Comparison of ENCODE assay signal across 30 cellular contexts in genomic region chr2:5592906-5593305, GRCh38.
"Had no signal": no experiment of that assay in that cellular context is flagged by ENCODE, and none has a peak within 500 bp of the region (broad histone marks: within the 10 kb centered on the region; RNA-seq: fewer than 3 reads in every experiment).

No MANE protein-coding gene starts in this region.

- H3K27ac ChIP-seq: breast epithelium, KMS-11, SK-N-MC had no signal

- H3K27me3 Mint-ChIP-seq: activated B cell treated with CpG ODN at 0.5 μM for 24 hours; activated CD4-positive, alpha-beta T cell treated with anti-CD3 and anti-CD28 coated beads, Interleukin-2, amount 10 ng/mL, durations not matched to agents 24 days and 14 days; activated CD8-positive, alpha-beta memory T cell treated with anti-CD3 and anti-CD28 coated beads, Interleukin-2, amount 10 ng/mL, durations not matched to agents 7 days and 5 days; activated naive CD8-positive, alpha-beta T cell treated with anti-CD3 and anti-CD28 coated beads, Interleukin-2, amount 50 U/mL, for 24 hours; activated T-cell treated with anti-CD3 and anti-CD28 coated beads, Interleukin-2, amount 50 U/mL, for 24 hours; T-cell had no signal

- H3K4me1 Mint-ChIP-seq: activated B cell treated with CpG ODN at 0.5 μM for 24 hours; activated CD4-positive, alpha-beta T cell treated with anti-CD3 and anti-CD28 coated beads, Interleukin-2, amount 10 ng/mL, durations not matched to agents 24 days and 14 days; activated CD8-positive, alpha-beta memory T cell treated with anti-CD3 and anti-CD28 coated beads, Interleukin-2, amount 10 ng/mL, durations not matched to agents 7 days and 5 days; activated naive CD4-positive, alpha-beta T cell treated with anti-CD3 and anti-CD28 coated beads, Interleukin-2, amount 50 U/mL, for 24 hours; activated naive CD8-positive, alpha-beta T cell treated with anti-CD3 and anti-CD28 coated beads, Interleukin-2, amount 50 U/mL, for 24 hours; T-cell had no signal

- H3K9me3 ChIP-seq: breast epithelium had no signal

- H3K4me3 Mint-ChIP-seq: activated B cell treated with CpG ODN at 0.5 μM for 24 hours; activated CD4-positive, alpha-beta T cell treated with anti-CD3 and anti-CD28 coated beads, Interleukin-2, amount 10 ng/mL, durations not matched to agents 24 days and 14 days; activated CD8-positive, alpha-beta memory T cell treated with anti-CD3 and anti-CD28 coated beads, Interleukin-2, amount 10 ng/mL, durations not matched to agents 7 days and 5 days; activated naive CD4-positive, alpha-beta T cell treated with anti-CD3 and anti-CD28 coated beads, Interleukin-2, amount 50 U/mL, for 24 hours; activated naive CD8-positive, alpha-beta T cell treated with anti-CD3 and anti-CD28 coated beads, Interleukin-2, amount 50 U/mL, for 24 hours; activated T-cell treated with anti-CD3 and anti-CD28 coated beads, Interleukin-2, amount 50 U/mL, for 24 hours; activated T-helper 1 cell treated with anti-CD3 and anti-CD28 coated beads, Interleukin-12 subunit alpha, Interleukin-12 subunit beta, Interleukin-2, Interleukin-4 antibody, amounts not matched to agents 30 ng/mL and 10 ng/mL and 1 ng/mL, durations not matched to agents 14 hours and 24 hours and 36 hours; T-cell had no signal

- H3K36me3 Mint-ChIP-seq: activated CD8-positive, alpha-beta memory T cell treated with anti-CD3 and anti-CD28 coated beads, Interleukin-2, amount 10 ng/mL, durations not matched to agents 7 days and 5 days; activated naive CD4-positive, alpha-beta T cell treated with anti-CD3 and anti-CD28 coated beads, Interleukin-2, amount 50 U/mL, for 24 hours; T-cell had no signal

- H3K4me1 ChIP-seq: breast epithelium had no signal

- H3K27ac Mint-ChIP-seq: activated B cell treated with CpG ODN at 0.5 μM for 24 hours; activated CD4-positive, alpha-beta T cell treated with anti-CD3 and anti-CD28 coated beads, Interleukin-2, amount 10 ng/mL, durations not matched to agents 24 days and 14 days; activated CD8-positive, alpha-beta memory T cell treated with anti-CD3 and anti-CD28 coated beads, Interleukin-2, amount 10 ng/mL, durations not matched to agents 7 days and 5 days; activated naive CD4-positive, alpha-beta T cell treated with anti-CD3 and anti-CD28 coated beads, Interleukin-2, amount 50 U/mL, for 24 hours; activated naive CD8-positive, alpha-beta T cell treated with anti-CD3 and anti-CD28 coated beads, Interleukin-2, amount 50 U/mL, for 24 hours; activated T-cell treated with anti-CD3 and anti-CD28 coated beads, Interleukin-2, amount 50 U/mL, for 24 hours; activated T-helper 1 cell treated with anti-CD3 and anti-CD28 coated beads, Interleukin-12 subunit alpha, Interleukin-12 subunit beta, Interleukin-2, Interleukin-4 antibody, amounts not matched to agents 30 ng/mL and 10 ng/mL and 1 ng/mL, durations not matched to agents 14 hours and 24 hours and 36 hours; T-cell had no signal

- H3K27me3 ChIP-seq: breast epithelium had no signal

- H3K36me3 ChIP-seq: breast epithelium had no signal

- DNase-seq: activated B cell treated with CpG ODN at 0.5 μM for 24 hours; activated CD4-positive, alpha-beta T cell treated with anti-CD3 and anti-CD28 coated beads for 1 hour; activated CD4-positive, alpha-beta T cell treated with anti-CD3 and anti-CD28 coated beads, Interleukin-2, amount 10 ng/mL, durations not matched to agents 24 days and 14 days; activated CD4-positive, alpha-beta T cell treated with anti-CD3 and anti-CD28 coated beads, Interleukin-2, amount 50 U/mL, for 48 hours; activated CD8-positive, alpha-beta memory T cell treated with anti-CD3 and anti-CD28 coated beads, Interleukin-2, amount 10 ng/mL, durations not matched to agents 7 days and 5 days; activated effector memory CD4-positive, alpha-beta T cell treated with Interleukin-2 at 50 U/mL for 16 hours; activated naive CD4-positive, alpha-beta T cell; activated naive CD8-positive, alpha-beta T cell treated with anti-CD3 and anti-CD28 coated beads, Interleukin-2, amount 50 U/mL, for 24 hours; activated T-cell treated with anti-CD3 and anti-CD28 coated beads, Interleukin-2, amount 50 U/mL, for 24 hours; amygdala; caudate nucleus; NCI-H1092; NCI-H1417 treated with DMSO at 0.1 percent for 48 hours; NCI-H1694 treated with DMSO at 0.1 percent for 48 hours; NCI-H2029 treated with DMSO at 0.1 percent for 48 hours; NCI-H345; NCI-H510A; NCI-H526 treated with DMSO at 0.1 percent for 48 hours; NCI-H82; RPMI8226; T-cell; T-helper 2 cell; T1000 had no signal

- H3K4me3 ChIP-seq: breast epithelium, SK-N-MC had no signal

- ATAC-seq: activated CD8-positive, alpha-beta memory T cell treated with anti-CD3 and anti-CD28 coated beads, Interleukin-2, amount 10 ng/mL, durations not matched to agents 7 days and 5 days; activated naive CD8-positive, alpha-beta T cell treated with anti-CD3 and anti-CD28 coated beads, Interleukin-2, amount 50 U/mL, for 24 hours; Panc1; Right ventricle myocardium inferior; T-cell had no signal

- H3K4me2 ChIP-seq: KMS-11 had no signal

- H3K9me3 Mint-ChIP-seq: activated B cell treated with CpG ODN at 0.5 μM for 24 hours; activated CD4-positive, alpha-beta T cell treated with anti-CD3 and anti-CD28 coated beads, Interleukin-2, amount 10 ng/mL, durations not matched to agents 24 days and 14 days; activated T-cell treated with anti-CD3 and anti-CD28 coated beads, Interleukin-2, amount 50 U/mL, for 24 hours; activated T-helper 1 cell treated with anti-CD3 and anti-CD28 coated beads, Interleukin-12 subunit alpha, Interleukin-12 subunit beta, Interleukin-2, Interleukin-4 antibody, amounts not matched to agents 30 ng/mL and 10 ng/mL and 1 ng/mL, durations not matched to agents 14 hours and 24 hours and 36 hours had no signal
